8 cellular contexts compared by ENCODE assay signal in the genomic region with DNA sequence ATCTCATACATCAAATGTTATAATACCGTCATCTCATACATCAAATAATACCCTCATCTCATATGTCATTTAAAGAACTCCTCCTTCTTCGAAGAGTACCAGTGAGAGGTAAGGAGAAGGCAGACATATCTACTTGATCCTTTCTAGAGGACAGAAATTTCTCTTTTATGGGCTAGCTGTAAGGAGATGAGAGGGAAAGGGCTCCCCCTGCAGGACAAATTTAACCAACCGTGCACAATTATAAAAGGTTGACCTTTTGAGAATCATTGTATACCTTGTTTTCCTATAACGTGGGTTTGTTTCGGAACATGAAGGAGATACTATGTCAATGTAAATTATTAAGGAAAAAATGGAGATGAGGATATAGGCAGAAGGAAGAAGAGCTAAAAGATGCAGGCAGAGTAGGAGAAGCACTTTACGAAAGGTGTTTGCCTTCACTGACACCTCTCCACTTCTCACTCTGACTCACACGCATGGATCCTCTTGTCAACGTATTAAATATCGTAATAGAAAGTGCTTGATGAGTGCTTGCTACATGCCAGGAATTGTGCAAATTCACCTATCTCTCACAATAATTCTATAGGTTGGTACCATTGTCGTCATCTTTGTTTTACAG.
DNase-seq lines count a peak whose midpoint lies in the region; ATAC-seq and TF ChIP-seq lines count a peak whose summit lies in the region.

No MANE protein-coding gene starts in this region.

- DNase-seq in D341Med (ENCODE audit: low spot score): peak; percentile 36
- peak; percentile 8 for DNase-seq in HFFc6
- DNase-seq in SHP77 (lab: John Stamatoyannopoulos, UW): peak; percentile 20 to 37
- peak; percentile 11 for DNase-seq in globus pallidus (ENCODE audit: low spot score)
- peak; percentile 17 to 19 for DNase-seq in stimulated activated CD4-positive, alpha-beta T cell treated with anti-CD3 and anti-CD28 coated beads, Interleukin-2, amount 100 ng/mL, for 48 hours
- no peak for DNase-seq in central memory CD4-positive, alpha-beta T cell

- TF ChIP-seq CTCF in HFFc6 (IDR thresholded peaks at IDR 0.05): peak; percentile 87

- H3K4me1 Mint-ChIP-seq in HFFc6 (ENCODE audit: low read depth): peaks cover 10% of the 10 kb centered on the region; the same call in 1 of the 2 replicates

- peaks cover 9% of the 10 kb centered on the region for H3K9me3 Mint-ChIP-seq in HFFc6

- peaks cover 5% of the 10 kb centered on the region; the same call in 1 of the 2 replicates for H3K27me3 Mint-ChIP-seq in HFFc6 (ENCODE audit: insufficient read depth)

- H3K36me3 Mint-ChIP-seq in HFFc6 (ENCODE audit: low read depth): no peaks in the 10 kb centered on the region

- H3K4me3 Mint-ChIP-seq in HFFc6: no peak overlapping the region

- ATAC-seq in GM21825 (IDR thresholded peaks at IDR 0.05; ENCODE audit: unreplicated experiment): no peak
- ATAC-seq in GM19328 (IDR thresholded peaks at IDR 0.05; ENCODE audit: unreplicated experiment): no peak

- no peak overlapping the region for H3K27ac Mint-ChIP-seq in HFFc6
